In the genomic region with DNA sequence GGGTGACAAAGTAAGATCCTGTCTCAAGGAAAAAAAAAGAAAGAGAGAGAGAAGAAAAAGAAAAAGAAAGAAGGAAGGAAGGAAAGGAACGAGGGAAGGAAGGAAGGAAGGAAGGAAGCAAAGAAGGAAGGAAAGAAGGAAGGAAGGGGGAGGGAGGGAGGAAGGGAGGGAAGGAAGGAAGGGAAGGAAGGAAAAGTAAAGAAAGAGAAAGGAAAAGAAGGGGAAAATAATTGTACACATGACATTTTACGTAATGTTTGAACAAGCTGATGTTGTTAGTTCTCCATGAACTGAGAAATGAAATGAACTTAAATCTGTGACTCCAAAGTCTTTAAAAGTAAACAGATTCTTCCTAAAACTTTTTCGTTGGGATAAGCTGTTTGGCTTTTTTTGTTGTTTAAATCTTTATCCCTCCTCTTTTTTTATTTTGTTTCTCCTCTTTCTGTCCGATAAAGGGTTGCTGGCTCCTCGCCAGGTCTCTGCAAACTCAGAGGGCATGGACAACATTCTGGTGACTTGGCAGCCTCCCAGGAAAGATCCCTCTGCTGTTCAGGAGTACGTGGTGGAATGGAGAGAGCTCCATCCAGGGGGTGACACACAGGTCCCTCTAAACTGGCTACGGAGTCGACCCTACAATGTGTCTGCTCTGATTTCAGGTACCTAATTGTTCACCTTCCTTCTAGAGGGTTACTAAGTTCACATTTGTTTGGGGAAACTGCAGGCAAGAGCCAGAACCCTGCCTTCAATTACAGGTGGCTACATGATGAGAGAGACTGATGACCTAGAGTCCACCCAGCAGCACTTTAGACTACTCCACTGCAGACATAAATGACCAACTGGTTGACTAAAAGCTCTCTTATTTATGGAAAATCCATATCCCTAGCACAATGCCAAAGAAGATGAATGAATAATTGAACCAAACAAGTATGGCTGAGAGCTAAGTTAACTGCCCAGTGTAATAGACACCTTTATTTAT, we compare ENCODE assay signal across 11 cellular contexts. TPM values are rescaled to one million over a fixed set of nuclear protein-coding genes. Genes with fewer than 3 reads are reported as not detected.
DNase-seq lines count a peak whose midpoint lies in the region; ATAC-seq and TF ChIP-seq lines count a peak whose summit lies in the region.
"Had no signal": no experiment of that assay in that cellular context is flagged by ENCODE, and none has a peak within 500 bp of the region (broad histone marks: within the 10 kb centered on the region; RNA-seq: fewer than 3 reads in every experiment).

No MANE protein-coding gene starts in this region.

- CTCF ChIA-PET in naive thymus-derived CD4-positive, alpha-beta T cell (lab: Charles Lee): interaction anchor here (0.7 kb wide), 2 partner anchors 22 to 121 kb away, joined by 3 to 5 read pairs; no protein-coding TSS in a partner anchor

- peak; percentile 28 for DNase-seq in Daoy (ENCODE audit: low read depth)
- peak; percentile 58 for DNase-seq in NCI-H146 (lab: John Stamatoyannopoulos, UW)
- DNase-seq in astrocyte of the spinal cord (ENCODE audit: low read depth, low spot score): peak; percentile 17
- DNase-seq in lung microvascular endothelial cell (ENCODE audit: low read depth in 2 of 2): peak; percentile 12 to 84
- no peak for DNase-seq in HPDE6-E6E7 (ENCODE audit: extremely low spot score)
- DNase-seq in naive thymus-derived CD4-positive, alpha-beta T cell: no peak
- DNase-seq: activated CD4-positive, alpha-beta T cell treated with anti-CD3 and anti-CD28 coated beads for 48 hours; stimulated activated CD4-positive, alpha-beta T cell treated with anti-CD3 and anti-CD28 coated beads, Interleukin-2, amount 100 ng/mL, for 48 hours had no signal

- no peaks in the 10 kb centered on the region for H3K27me3 Mint-ChIP-seq in naive thymus-derived CD4-positive, alpha-beta T cell

- no peaks in the 10 kb centered on the region for H3K4me1 ChIP-seq in naive thymus-derived CD4-positive, alpha-beta T cell (ENCODE audit: control insufficient read depth in 2 of 2, insufficient read depth in 2 of 2, low read length in 2 of 2)

- peak overlapping the region in 2 of 9 donors; percentile 37 to 72 for H3K27ac Mint-ChIP-seq in naive thymus-derived CD4-positive, alpha-beta T cell

- peaks cover 0 to 11% (median 0%) of the 10 kb centered on the region in 7 donors for H3K4me1 Mint-ChIP-seq in naive thymus-derived CD4-positive, alpha-beta T cell

- intact Hi-C loops in naive thymus-derived CD4-positive, alpha-beta T cell (cut with micrococcal nuclease): no loop called here

- H3K27ac ChIP-seq in naive thymus-derived CD4-positive, alpha-beta T cell (ENCODE audit: low read depth, low read length): no peak overlapping the region
- H3K27ac ChIP-seq: coronary artery had no signal

- TF ChIP-seq CTCF in astrocyte of the spinal cord (IDR thresholded peaks at IDR 0.05; ENCODE audit: low read depth, low read length): no peak

- POLR2A ChIA-PET in naive thymus-derived CD4-positive, alpha-beta T cell (lab: Charles Lee): no interaction called here

- H3K9me3 Mint-ChIP-seq in naive thymus-derived CD4-positive, alpha-beta T cell: peaks cover 0 to 2% (median 0%) of the 10 kb centered on the region in 11 donors

- H3K27me3 ChIP-seq in naive thymus-derived CD4-positive, alpha-beta T cell (ENCODE audit: control insufficient read depth in 2 of 2, insufficient read depth in 2 of 2, low read length in 2 of 2): no peaks in the 10 kb centered on the region

- in situ Hi-C loops in astrocyte of the spinal cord (cut with HindIII; ENCODE audit: low sequenced_read_pairs): no loop called here

- ATAC-seq in HG03432 (IDR thresholded peaks at IDR 0.05; ENCODE audit: unreplicated experiment) (no peak), HG03196 (IDR thresholded peaks at IDR 0.05; ENCODE audit: unreplicated experiment) (no peak)
- no peak for ATAC-seq in naive thymus-derived CD4-positive, alpha-beta T cell

- H3K9me3 ChIP-seq in naive thymus-derived CD4-positive, alpha-beta T cell (ENCODE audit: control insufficient read depth in 2 of 3, low read length in 3 of 3): no peaks in the 10 kb centered on the region

- no peak overlapping the region for H3K4me3 ChIP-seq in astrocyte of the spinal cord (ENCODE audit: low read depth, low read length)
- H3K4me3 ChIP-seq in naive thymus-derived CD4-positive, alpha-beta T cell (ENCODE audit: low read length): no peak overlapping the region
- H3K4me3 ChIP-seq: coronary artery had no signal

- H3K4me3 Mint-ChIP-seq in naive thymus-derived CD4-positive, alpha-beta T cell: no peak overlapping the region

- H3K36me3 ChIP-seq in naive thymus-derived CD4-positive, alpha-beta T cell (ENCODE audit: control insufficient read depth in 2 of 3, insufficient read depth in 3 of 3, low read length in 3 of 3): no peaks in the 10 kb centered on the region

- H3K36me3 Mint-ChIP-seq in naive thymus-derived CD4-positive, alpha-beta T cell: peaks cover 0 to 51% (median 0%) of the 10 kb centered on the region in 5 donors

RNA-seq across cellular contexts. Expression of a gene that starts 60.0 kb away (rescaled TPM):
- total RNA-seq in Daoy (2014; rRNA removed; shearing (Covaris generic)): 0.57 and 0.80 TPM in 2 replicates
- total RNA-seq in lung microvascular endothelial cell: not detected in 2 replicates
- total RNA-seq in naive thymus-derived CD4-positive, alpha-beta T cell: 10 to 100 TPM in 1 of 5 experiments, 1 to 10 TPM in 2, under 1 TPM in 2; 0.38 to 78.1 (median 1.1) TPM
- polyA plus RNA-seq in naive thymus-derived CD4-positive, alpha-beta T cell: under 1 TPM; 0.47 to 0.60 TPM

Comparison
In these comparisons a context has a peak if more than half of its experiments do, and no peak if none do; other contexts are left out.
1. DNase-seq: peak in Daoy (single experiment), NCI-H146 (single experiment), astrocyte of the spinal cord (single experiment) and lung microvascular endothelial cell (2 of 2); none in HPDE6-E6E7 (single experiment) and naive thymus-derived CD4-positive, alpha-beta T cell (0 of 9).